Comparison of ENCODE assay signal across 1 cellular context in the genomic region with DNA sequence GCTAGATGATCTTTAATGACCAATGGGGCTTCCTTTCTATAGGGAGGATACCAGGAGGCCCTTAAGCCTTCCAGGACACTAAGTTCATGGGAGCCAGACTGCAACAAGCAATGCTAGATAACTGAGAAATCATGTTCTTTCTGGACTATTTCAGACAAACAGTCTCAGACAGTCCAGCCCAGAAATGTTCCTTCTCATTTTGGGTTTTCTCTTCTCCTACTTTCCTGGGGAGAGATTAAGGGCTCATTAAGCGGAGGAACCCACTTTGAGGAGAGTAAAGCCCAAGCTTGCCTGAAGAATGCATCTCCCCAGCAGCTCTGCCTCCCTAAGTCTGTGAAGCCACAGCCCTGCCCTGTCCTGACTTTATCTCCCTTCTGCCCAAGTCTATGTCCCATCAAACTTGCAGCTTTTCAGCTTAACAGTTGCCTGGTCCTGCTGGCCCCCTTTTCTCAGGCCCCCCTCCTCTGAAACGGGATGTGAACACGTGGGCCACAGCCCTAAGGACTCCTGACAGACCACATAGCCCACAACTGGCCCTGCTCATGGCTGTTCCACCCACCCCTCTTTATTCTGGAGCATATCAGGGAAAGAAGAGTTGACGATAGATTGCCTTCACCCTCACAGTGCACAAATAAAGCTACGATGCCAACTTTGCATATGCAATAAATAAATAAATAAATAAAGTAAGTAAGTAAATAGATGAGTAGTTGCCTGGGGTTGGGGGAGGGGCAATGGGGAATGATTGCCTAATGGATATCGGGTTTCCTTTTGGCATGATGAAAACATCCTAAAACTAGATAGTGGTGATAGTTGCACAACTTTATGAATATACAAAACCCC.
TF ChIP-seq lines count a peak whose summit lies in the region.

No MANE protein-coding gene starts in this region.

TF ChIP-seq in GM23338, 12 proteins besides CTCF, POLR2A, EP300 and RAD21 (continued from another document):
- TF ChIP-seq, protein P1, sequence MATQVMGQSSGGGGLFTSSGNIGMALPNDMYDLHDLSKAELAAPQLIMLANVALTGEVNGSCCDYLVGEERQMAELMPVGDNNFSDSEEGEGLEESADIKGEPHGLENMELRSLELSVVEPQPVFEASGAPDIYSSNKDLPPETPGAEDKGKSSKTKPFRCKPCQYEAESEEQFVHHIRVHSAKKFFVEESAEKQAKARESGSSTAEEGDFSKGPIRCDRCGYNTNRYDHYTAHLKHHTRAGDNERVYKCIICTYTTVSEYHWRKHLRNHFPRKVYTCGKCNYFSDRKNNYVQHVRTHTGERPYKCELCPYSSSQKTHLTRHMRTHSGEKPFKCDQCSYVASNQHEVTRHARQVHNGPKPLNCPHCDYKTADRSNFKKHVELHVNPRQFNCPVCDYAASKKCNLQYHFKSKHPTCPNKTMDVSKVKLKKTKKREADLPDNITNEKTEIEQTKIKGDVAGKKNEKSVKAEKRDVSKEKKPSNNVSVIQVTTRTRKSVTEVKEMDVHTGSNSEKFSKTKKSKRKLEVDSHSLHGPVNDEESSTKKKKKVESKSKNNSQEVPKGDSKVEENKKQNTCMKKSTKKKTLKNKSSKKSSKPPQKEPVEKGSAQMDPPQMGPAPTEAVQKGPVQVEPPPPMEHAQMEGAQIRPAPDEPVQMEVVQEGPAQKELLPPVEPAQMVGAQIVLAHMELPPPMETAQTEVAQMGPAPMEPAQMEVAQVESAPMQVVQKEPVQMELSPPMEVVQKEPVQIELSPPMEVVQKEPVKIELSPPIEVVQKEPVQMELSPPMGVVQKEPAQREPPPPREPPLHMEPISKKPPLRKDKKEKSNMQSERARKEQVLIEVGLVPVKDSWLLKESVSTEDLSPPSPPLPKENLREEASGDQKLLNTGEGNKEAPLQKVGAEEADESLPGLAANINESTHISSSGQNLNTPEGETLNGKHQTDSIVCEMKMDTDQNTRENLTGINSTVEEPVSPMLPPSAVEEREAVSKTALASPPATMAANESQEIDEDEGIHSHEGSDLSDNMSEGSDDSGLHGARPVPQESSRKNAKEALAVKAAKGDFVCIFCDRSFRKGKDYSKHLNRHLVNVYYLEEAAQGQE (IDR thresholded peaks at IDR 0.05; ENCODE audit: unreplicated experiment) = no peak
- no peak for TF ChIP-seq EZH2phosphoT487 (IDR thresholded peaks at IDR 0.05; ENCODE audit: unreplicated experiment)
- TF ChIP-seq NANOG (IDR thresholded peaks at IDR 0.05; ENCODE audit: borderline replicate concordance) = no peak
TF ChIP-seq in GM23338: peak in this region for 0.
